1 cellular context compared by ENCODE assay signal in the genomic region with DNA sequence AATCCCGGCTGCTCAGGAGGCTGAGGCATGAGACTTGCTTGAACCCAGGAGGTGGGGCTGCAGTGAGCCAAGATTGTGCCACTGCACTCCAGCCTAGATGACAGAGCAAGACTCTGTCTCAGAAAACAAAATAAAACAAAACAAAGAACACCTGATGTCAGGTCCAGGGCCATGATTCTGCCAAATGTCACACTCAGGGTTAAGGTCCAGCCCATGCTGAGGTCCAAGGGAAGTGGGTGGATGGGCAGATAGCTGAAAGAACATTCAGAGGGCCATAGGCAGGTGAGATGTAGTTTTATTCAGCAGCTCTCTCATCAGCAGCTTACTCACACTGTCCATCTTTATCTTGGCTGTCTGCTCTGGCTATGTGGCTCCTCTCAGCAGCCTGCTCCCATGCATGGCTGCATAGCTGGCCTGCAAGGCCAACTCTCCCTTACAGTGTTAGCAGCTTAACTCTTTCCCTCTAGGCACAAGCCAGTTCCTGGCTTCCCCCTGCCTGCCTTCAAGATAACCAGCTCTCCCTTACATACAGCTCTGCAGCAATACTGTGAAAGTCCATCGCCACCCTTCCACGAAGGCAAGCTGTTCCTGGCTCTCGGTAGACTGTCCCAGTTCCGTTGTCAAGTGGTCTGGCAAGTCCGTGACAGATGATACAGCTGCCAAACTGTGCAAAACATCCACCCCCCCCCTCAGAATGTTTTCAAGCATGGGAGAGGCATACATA.
TF ChIP-seq lines count a peak whose summit lies in the region.

No MANE protein-coding gene starts in this region.

TF ChIP-seq in GM23338, 12 proteins besides CTCF, POLR2A, EP300 and RAD21 (continued from another document):
- TF ChIP-seq, protein P1, sequence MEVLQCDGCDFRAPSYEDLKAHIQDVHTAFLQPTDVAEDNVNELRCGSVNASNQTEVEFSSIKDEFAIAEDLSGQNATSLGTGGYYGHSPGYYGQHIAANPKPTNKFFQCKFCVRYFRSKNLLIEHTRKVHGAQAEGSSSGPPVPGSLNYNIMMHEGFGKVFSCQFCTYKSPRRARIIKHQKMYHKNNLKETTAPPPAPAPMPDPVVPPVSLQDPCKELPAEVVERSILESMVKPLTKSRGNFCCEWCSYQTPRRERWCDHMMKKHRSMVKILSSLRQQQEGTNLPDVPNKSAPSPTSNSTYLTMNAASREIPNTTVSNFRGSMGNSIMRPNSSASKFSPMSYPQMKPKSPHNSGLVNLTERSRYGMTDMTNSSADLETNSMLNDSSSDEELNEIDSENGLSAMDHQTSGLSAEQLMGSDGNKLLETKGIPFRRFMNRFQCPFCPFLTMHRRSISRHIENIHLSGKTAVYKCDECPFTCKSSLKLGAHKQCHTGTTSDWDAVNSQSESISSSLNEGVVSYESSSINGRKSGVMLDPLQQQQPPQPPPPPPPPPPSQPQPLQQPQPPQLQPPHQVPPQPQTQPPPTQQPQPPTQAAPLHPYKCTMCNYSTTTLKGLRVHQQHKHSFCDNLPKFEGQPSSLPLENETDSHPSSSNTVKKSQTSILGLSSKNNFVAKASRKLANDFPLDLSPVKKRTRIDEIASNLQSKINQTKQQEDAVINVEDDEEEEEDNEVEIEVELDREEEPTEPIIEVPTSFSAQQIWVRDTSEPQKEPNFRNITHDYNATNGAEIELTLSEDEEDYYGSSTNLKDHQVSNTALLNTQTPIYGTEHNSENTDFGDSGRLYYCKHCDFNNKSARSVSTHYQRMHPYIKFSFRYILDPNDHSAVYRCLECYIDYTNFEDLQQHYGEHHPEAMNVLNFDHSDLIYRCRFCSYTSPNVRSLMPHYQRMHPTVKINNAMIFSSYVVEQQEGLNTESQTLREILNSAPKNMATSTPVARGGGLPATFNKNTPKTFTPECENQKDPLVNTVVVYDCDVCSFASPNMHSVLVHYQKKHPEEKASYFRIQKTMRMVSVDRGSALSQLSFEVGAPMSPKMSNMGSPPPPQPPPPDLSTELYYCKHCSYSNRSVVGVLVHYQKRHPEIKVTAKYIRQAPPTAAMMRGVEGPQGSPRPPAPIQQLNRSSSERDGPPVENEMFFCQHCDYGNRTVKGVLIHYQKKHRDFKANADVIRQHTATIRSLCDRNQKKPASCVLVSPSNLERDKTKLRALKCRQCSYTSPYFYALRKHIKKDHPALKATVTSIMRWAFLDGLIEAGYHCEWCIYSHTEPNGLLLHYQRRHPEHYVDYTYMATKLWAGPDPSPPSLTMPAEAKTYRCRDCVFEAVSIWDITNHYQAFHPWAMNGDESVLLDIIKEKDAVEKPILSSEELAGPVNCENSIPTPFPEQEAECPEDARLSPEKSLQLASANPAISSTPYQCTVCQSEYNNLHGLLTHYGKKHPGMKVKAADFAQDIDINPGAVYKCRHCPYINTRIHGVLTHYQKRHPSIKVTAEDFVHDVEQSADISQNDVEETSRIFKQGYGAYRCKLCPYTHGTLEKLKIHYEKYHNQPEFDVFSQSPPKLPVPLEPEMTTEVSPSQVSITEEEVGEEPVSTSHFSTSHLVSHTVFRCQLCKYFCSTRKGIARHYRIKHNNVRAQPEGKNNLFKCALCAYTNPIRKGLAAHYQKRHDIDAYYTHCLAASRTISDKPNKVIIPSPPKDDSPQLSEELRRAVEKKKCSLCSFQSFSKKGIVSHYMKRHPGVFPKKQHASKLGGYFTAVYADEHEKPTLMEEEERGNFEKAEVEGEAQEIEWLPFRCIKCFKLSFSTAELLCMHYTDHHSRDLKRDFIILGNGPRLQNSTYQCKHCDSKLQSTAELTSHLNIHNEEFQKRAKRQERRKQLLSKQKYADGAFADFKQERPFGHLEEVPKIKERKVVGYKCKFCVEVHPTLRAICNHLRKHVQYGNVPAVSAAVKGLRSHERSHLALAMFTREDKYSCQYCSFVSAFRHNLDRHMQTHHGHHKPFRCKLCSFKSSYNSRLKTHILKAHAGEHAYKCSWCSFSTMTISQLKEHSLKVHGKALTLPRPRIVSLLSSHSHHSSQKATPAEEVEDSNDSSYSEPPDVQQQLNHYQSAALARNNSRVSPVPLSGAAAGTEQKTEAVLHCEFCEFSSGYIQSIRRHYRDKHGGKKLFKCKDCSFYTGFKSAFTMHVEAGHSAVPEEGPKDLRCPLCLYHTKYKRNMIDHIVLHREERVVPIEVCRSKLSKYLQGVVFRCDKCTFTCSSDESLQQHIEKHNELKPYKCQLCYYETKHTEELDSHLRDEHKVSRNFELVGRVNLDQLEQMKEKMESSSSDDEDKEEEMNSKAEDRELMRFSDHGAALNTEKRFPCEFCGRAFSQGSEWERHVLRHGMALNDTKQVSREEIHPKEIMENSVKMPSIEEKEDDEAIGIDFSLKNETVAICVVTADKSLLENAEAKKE (CRISPR knock-in tag; IDR thresholded peaks at IDR 0.05): no peak
- TF ChIP-seq JUNB (IDR thresholded peaks at IDR 0.05; ENCODE audit: unreplicated experiment) (no peak), STAT1 (IDR thresholded peaks at IDR 0.05; ENCODE audit: unreplicated experiment) (no peak)
TF ChIP-seq in GM23338: peak in this region for 0.
